Comparison of ENCODE assay signal across 28 cellular contexts in the genomic region with DNA sequence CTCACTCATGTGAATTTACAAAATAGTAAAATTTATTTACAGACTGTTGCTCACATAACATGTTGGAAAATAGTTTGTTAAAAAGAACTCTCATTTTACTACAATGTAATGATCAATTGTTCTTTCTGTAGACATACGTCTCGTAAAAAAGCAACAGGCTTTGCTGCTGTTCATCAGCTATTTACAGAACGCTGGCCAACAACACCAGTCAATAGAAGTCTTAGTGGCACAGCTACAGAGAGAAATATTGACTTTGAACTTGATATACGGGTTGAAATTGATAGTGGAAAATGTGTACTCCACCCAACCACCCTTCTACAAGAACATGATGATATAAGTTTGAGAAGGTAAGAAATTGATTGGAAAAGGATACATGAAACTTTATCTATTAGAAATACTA. TPM values are rescaled to one million over a fixed set of nuclear protein-coding genes. Genes with fewer than 3 reads are reported as not detected.
"Had no signal": no experiment of that assay in that cellular context is flagged by ENCODE, and none has a peak within 500 bp of the region (broad histone marks: within the 10 kb centered on the region; RNA-seq: fewer than 3 reads in every experiment).

No MANE protein-coding gene starts in this region.

- DNase-seq: activated CD4-positive, alpha-beta T cell treated with anti-CD3 and anti-CD28 coated beads for 4 hours; activated CD4-positive, alpha-beta T cell treated with anti-CD3 and anti-CD28 coated beads, Interleukin-2, amount 50 U/mL, for 4 hours; activated CD8-positive, alpha-beta memory T cell treated with anti-CD3 and anti-CD28 coated beads for 24 hours; activated effector memory CD4-positive, alpha-beta T cell treated with anti-CD3 and anti-CD28 coated beads, Interleukin-2, amount 50 U/mL, for 16 hours; activated naive CD4-positive, alpha-beta T cell treated with anti-CD3 and anti-CD28 coated beads for 36 hours; activated naive CD8-positive, alpha-beta T cell treated with anti-CD3 and anti-CD28 coated beads for 36 hours; adrenal gland; aorta; effector memory CD8-positive, alpha-beta T cell; erythroblast; gastrocnemius medialis; islet precursor cell; naive B cell; pancreas; psoas muscle; stimulated activated CD4-positive, alpha-beta T cell treated with anti-CD3 and anti-CD28 coated beads, Interleukin-15, amount 100 ng/mL, for 24 hours; stimulated activated CD4-positive, alpha-beta T cell treated with anti-CD3 and anti-CD28 coated beads, Interleukin-2, amount 100 ng/mL, for 24 hours; stimulated activated naive B cell treated with anti-CD40 and anti-IgM and Interleukin-4, amounts not matched to agents 10 μg/mL and 1 μg/mL and 100 μg/mL, for 72 hours; tibial artery; upper lobe of right lung had no signal

- H3K9me3 ChIP-seq: adrenal gland, gastrocnemius medialis, pancreas, psoas muscle, suprapubic skin, tibial artery, upper lobe of right lung had no signal

- H3K9me3 Mint-ChIP-seq: activated naive CD4-positive, alpha-beta T cell treated with anti-CD3 and anti-CD28 coated beads for 36 hours; activated naive CD8-positive, alpha-beta T cell treated with anti-CD3 and anti-CD28 coated beads for 36 hours; brain; effector memory CD8-positive, alpha-beta T cell; mesothelial cell of epicardium; naive B cell; stimulated activated naive B cell treated with anti-CD40 and anti-IgM and Interleukin-4, amounts not matched to agents 10 μg/mL and 1 μg/mL and 100 μg/mL, for 72 hours had no signal

- H3K27ac Mint-ChIP-seq: activated naive CD4-positive, alpha-beta T cell treated with anti-CD3 and anti-CD28 coated beads for 36 hours; activated naive CD8-positive, alpha-beta T cell treated with anti-CD3 and anti-CD28 coated beads for 36 hours; mesothelial cell of epicardium; naive B cell; stimulated activated naive B cell treated with anti-CD40 and anti-IgM and Interleukin-4, amounts not matched to agents 10 μg/mL and 1 μg/mL and 100 μg/mL, for 72 hours had no signal

- H3K4me3 ChIP-seq: adrenal gland, coronary artery, gastrocnemius medialis, hepatocyte, pancreas, psoas muscle, suprapubic skin, tibial artery, upper lobe of right lung had no signal

- H3K27me3 ChIP-seq: adrenal gland, gastrocnemius medialis, hepatocyte, pancreas, suprapubic skin, tibial artery, upper lobe of right lung had no signal

- ATAC-seq: effector memory CD8-positive, alpha-beta T cell; gastrocnemius medialis; psoas muscle; stimulated activated naive B cell treated with anti-CD40 and anti-IgM and Interleukin-4, amounts not matched to agents 10 μg/mL and 1 μg/mL and 100 μg/mL, for 72 hours; upper lobe of right lung had no signal

- H3K4me1 Mint-ChIP-seq: activated naive CD8-positive, alpha-beta T cell treated with anti-CD3 and anti-CD28 coated beads for 36 hours; brain; mesothelial cell of epicardium; naive B cell; stimulated activated naive B cell treated with anti-CD40 and anti-IgM and Interleukin-4, amounts not matched to agents 10 μg/mL and 1 μg/mL and 100 μg/mL, for 72 hours had no signal

- H3K4me1 ChIP-seq: adrenal gland, gastrocnemius medialis, pancreas, psoas muscle, suprapubic skin, tibial artery, upper lobe of right lung had no signal

- H3K4me3 Mint-ChIP-seq: activated naive CD4-positive, alpha-beta T cell treated with anti-CD3 and anti-CD28 coated beads for 36 hours; activated naive CD8-positive, alpha-beta T cell treated with anti-CD3 and anti-CD28 coated beads for 36 hours; brain; effector memory CD8-positive, alpha-beta T cell; mesothelial cell of epicardium; naive B cell; stimulated activated naive B cell treated with anti-CD40 and anti-IgM and Interleukin-4, amounts not matched to agents 10 μg/mL and 1 μg/mL and 100 μg/mL, for 72 hours had no signal

- H3K27me3 Mint-ChIP-seq: activated naive CD8-positive, alpha-beta T cell treated with anti-CD3 and anti-CD28 coated beads for 36 hours; effector memory CD8-positive, alpha-beta T cell; naive B cell; stimulated activated naive B cell treated with anti-CD40 and anti-IgM and Interleukin-4, amounts not matched to agents 10 μg/mL and 1 μg/mL and 100 μg/mL, for 72 hours had no signal

- H3K27ac ChIP-seq: adrenal gland, coronary artery, gastrocnemius medialis, hepatocyte, pancreas, psoas muscle, suprapubic skin, tibial artery, upper lobe of right lung had no signal

RNA-seq across cellular contexts. Expression of a gene that starts 47.6 kb away (rescaled TPM):
- total RNA-seq: activated naive CD4-positive, alpha-beta T cell treated with anti-CD3 and anti-CD28 coated beads for 36 hours; activated naive CD8-positive, alpha-beta T cell treated with anti-CD3 and anti-CD28 coated beads for 36 hours; adrenal gland; aorta; cardiac septum; cerebellum; gastrocnemius medialis; hepatocyte; lower leg skin; mesothelial cell of epicardium; pancreas; psoas muscle; suprapubic skin; upper lobe of right lung had no signal
